2 cellular contexts compared by ENCODE assay signal in the genomic region with DNA sequence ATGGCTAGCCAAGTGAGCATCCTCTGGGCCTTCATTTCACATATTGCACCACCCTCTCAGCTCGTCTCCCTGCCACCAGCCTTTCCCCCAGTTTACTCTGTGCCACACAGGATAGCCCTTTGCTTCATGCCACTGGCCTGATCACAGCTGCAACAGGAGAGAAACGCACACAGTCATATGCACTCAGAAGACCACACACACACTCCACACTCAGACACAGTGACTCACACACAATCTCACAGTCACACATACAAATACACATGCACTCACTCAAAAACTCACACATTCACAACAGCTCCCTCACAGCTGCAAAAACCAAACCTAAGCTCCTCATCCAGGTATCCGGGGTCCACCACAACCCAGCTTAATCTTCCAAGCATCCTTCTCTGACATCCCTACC.
TF ChIP-seq lines count a peak whose summit lies in the region.

No MANE protein-coding gene starts in this region.

TF ChIP-seq in GM23338, 12 proteins besides CTCF, POLR2A, EP300 and RAD21 (continues in another document):
- no peak for TF ChIP-seq REST (IDR thresholded peaks at IDR 0.05; ENCODE audit: unreplicated experiment)
- no peak for TF ChIP-seq EZH2phosphoT487 (IDR thresholded peaks at IDR 0.05; ENCODE audit: unreplicated experiment)
- no peak for TF ChIP-seq CREB1 (CRISPR knock-in tag; IDR thresholded peaks at IDR 0.05; ENCODE audit: low read depth)
- no peak for TF ChIP-seq EZH2 (IDR thresholded peaks at IDR 0.05; ENCODE audit: low read depth, unreplicated experiment)
- no peak for TF ChIP-seq ZNF114 (CRISPR knock-in tag; IDR thresholded peaks at IDR 0.05)
- no peak for TF ChIP-seq STAT1 (IDR thresholded peaks at IDR 0.05; ENCODE audit: unreplicated experiment)
- TF ChIP-seq ZNF331 (CRISPR knock-in tag; IDR thresholded peaks at IDR 0.05; ENCODE audit: low read depth): no peak
- TF ChIP-seq POLR2AphosphoS5 (IDR thresholded peaks at IDR 0.05; ENCODE audit: low read depth): no peak
- TF ChIP-seq NANOG (IDR thresholded peaks at IDR 0.05; ENCODE audit: borderline replicate concordance): no peak
- TF ChIP-seq ZNF462 (CRISPR knock-in tag; IDR thresholded peaks at IDR 0.05): no peak

TF ChIP-seq in IMR-90, 13 proteins besides CTCF, POLR2A, EP300 and RAD21:
- TF ChIP-seq, protein P1, sequence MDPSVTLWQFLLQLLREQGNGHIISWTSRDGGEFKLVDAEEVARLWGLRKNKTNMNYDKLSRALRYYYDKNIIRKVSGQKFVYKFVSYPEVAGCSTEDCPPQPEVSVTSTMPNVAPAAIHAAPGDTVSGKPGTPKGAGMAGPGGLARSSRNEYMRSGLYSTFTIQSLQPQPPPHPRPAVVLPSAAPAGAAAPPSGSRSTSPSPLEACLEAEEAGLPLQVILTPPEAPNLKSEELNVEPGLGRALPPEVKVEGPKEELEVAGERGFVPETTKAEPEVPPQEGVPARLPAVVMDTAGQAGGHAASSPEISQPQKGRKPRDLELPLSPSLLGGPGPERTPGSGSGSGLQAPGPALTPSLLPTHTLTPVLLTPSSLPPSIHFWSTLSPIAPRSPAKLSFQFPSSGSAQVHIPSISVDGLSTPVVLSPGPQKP (IDR thresholded peaks at IDR 0.05; ENCODE audit: borderline replicate concordance, low read depth, low read length): no peak
- TF ChIP-seq SMC3 (IDR thresholded peaks at IDR 0.05; ENCODE audit: low read depth, low read length) (no peak), CHD1 (IDR thresholded peaks at IDR 0.05; ENCODE audit: low read depth, low read length) (no peak), MAFK (IDR thresholded peaks at IDR 0.05; ENCODE audit: low read depth, low read length) (no peak), MXI1 (IDR thresholded peaks at IDR 0.05; ENCODE audit: borderline replicate concordance, low read depth, low read length) (no peak), CEBPB (IDR thresholded peaks at IDR 0.05; ENCODE audit: low read depth, low read length) (no peak), BHLHE40 (IDR thresholded peaks at IDR 0.05; ENCODE audit: low read depth, low read length) (no peak), MAZ (IDR thresholded peaks at IDR 0.05; ENCODE audit: borderline replicate concordance, low read depth, low read length) (no peak), RFX5 (IDR thresholded peaks at IDR 0.05; ENCODE audit: low read depth, low read length) (no peak), FOS (IDR thresholded peaks at IDR 0.05; ENCODE audit: low read depth, low read length) (no peak), RCOR1 (IDR thresholded peaks at IDR 0.05; ENCODE audit: insufficient replicate concordance, low read length) (no peak), NFE2L2 (IDR thresholded peaks at IDR 0.05; ENCODE audit: low read depth, low read length) (no peak)
- TF ChIP-seq, protein P2, sequence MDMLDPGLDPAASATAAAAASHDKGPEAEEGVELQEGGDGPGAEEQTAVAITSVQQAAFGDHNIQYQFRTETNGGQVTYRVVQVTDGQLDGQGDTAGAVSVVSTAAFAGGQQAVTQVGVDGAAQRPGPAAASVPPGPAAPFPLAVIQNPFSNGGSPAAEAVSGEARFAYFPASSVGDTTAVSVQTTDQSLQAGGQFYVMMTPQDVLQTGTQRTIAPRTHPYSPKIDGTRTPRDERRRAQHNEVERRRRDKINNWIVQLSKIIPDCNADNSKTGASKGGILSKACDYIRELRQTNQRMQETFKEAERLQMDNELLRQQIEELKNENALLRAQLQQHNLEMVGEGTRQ (IDR thresholded peaks at IDR 0.05; ENCODE audit: low read depth, low read length): no peak
